11 cellular contexts compared by ENCODE assay signal in the genomic region with DNA sequence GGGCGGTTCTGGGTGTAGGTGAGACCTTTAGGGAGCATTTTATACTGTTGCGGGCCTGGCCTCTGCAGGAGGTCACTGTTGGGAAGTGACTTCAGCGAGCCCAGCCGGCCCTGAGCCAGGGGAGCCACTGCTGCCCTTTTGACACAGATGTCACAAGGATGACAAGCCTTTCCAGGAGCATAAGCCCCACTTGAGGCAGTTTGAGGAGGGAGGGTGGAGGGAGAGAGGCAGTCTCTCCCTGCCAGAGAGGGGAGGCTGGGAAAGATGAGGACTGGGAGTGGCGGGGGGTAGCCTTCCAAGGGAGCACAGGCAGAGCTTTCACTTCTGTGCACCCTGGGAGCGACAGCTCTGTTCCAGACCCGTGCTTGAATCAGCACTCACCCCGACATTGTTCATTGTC. TPM values are rescaled to one million over a fixed set of nuclear protein-coding genes. Genes with fewer than 3 reads are reported as not detected.
A peak's percentile ranks its signal among the peaks of the same experiment; 100 is the strongest.
DNase-seq lines count a peak whose midpoint lies in the region; ATAC-seq and TF ChIP-seq lines count a peak whose summit lies in the region.
"Had no signal": no experiment of that assay in that cellular context is flagged by ENCODE, and none has a peak within 500 bp of the region (broad histone marks: within the 10 kb centered on the region; RNA-seq: fewer than 3 reads in every experiment).

No MANE protein-coding gene starts in this region.

- TF ChIP-seq POLR2A in suprapubic skin (IDR thresholded peaks at IDR 0.05) (no peak), ovary (IDR thresholded peaks at IDR 0.05) (no peak)

- peak overlapping the region; percentile 38 for H3K27ac ChIP-seq in suprapubic skin
- no peak overlapping the region for H3K27ac ChIP-seq in foreskin keratinocyte
- no peak overlapping the region for H3K27ac ChIP-seq in ovary

- H3K4me3 ChIP-seq in suprapubic skin, result no peak overlapping the region
- no peak overlapping the region for H3K4me3 ChIP-seq in ovary

- intact Hi-C loops in ovary (cut with DNase I), result no loop called here

- H3K27me3 ChIP-seq in suprapubic skin (no peaks in the 10 kb centered on the region), foreskin keratinocyte (no peaks in the 10 kb centered on the region), ovary (no peaks in the 10 kb centered on the region)

- POLR2A ChIA-PET in activated CD4-positive, alpha-beta T cell treated with anti-CD3 and anti-CD28 coated beads, Interleukin-2, amount 10 ng/mL, durations not matched to agents 7 days and 5 days (lab: Charles Lee), result no interaction called here
- POLR2A ChIA-PET in activated CD4-positive, alpha-beta memory T cell treated with anti-CD3 and anti-CD28 coated beads, Interleukin-2, amount 10 ng/mL, durations not matched to agents 7 days and 5 days (lab: Charles Lee), result interaction anchor here (1.3 to 7.0 kb wide), 3 partner anchors 10 to 799 kb away, joined by 3 to 71 read pairs (median 10); no protein-coding TSS in a partner anchor

- H3K27me3 Mint-ChIP-seq in activated CD4-positive, alpha-beta T cell treated with anti-CD3 and anti-CD28 coated beads, Interleukin-2, amount 10 ng/mL, durations not matched to agents 7 days and 5 days, result no peaks in the 10 kb centered on the region
- H3K27me3 Mint-ChIP-seq in activated CD4-positive, alpha-beta memory T cell treated with anti-CD3 and anti-CD28 coated beads, Interleukin-2, amount 10 ng/mL, durations not matched to agents 7 days and 5 days, result no peaks in the 10 kb centered on the region

- peaks cover 2% of the 10 kb centered on the region for H3K36me3 Mint-ChIP-seq in activated CD4-positive, alpha-beta T cell treated with anti-CD3 and anti-CD28 coated beads, Interleukin-2, amount 10 ng/mL, durations not matched to agents 7 days and 5 days (ENCODE audit: low read depth)
- H3K36me3 Mint-ChIP-seq in activated CD4-positive, alpha-beta memory T cell treated with anti-CD3 and anti-CD28 coated beads, Interleukin-2, amount 10 ng/mL, durations not matched to agents 7 days and 5 days (ENCODE audit: low read depth), result peaks cover 6% of the 10 kb centered on the region

- H3K4me1 Mint-ChIP-seq in activated CD4-positive, alpha-beta T cell treated with anti-CD3 and anti-CD28 coated beads, Interleukin-2, amount 10 ng/mL, durations not matched to agents 7 days and 5 days, result peaks cover 87% of the 10 kb centered on the region
- H3K4me1 Mint-ChIP-seq in activated CD4-positive, alpha-beta memory T cell treated with anti-CD3 and anti-CD28 coated beads, Interleukin-2, amount 10 ng/mL, durations not matched to agents 7 days and 5 days, result peaks cover 85% of the 10 kb centered on the region

- 87% methylated on average over 6 of the region's 8 CpGs for WGBS in suprapubic skin
- WGBS in ovary, 3 donors, result 93% methylated on average over 8 of the region's 8 CpGs

- H3K9me3 ChIP-seq in suprapubic skin, result no peaks in the 10 kb centered on the region
- no peaks in the 10 kb centered on the region for H3K9me3 ChIP-seq in ovary

- no peak for TF ChIP-seq EP300 in suprapubic skin (IDR thresholded peaks at IDR 0.05)
- no peak for TF ChIP-seq EP300 in ovary (IDR thresholded peaks at IDR 0.05)

- no peaks in the 10 kb centered on the region for H3K36me3 ChIP-seq in suprapubic skin
- no peaks in the 10 kb centered on the region for H3K36me3 ChIP-seq in ovary

- no peak for DNase-seq in activated CD4-positive, alpha-beta T cell treated with anti-CD3 and anti-CD28 coated beads, Interleukin-2, amount 10 ng/mL, durations not matched to agents 7 days and 5 days
- no peak for DNase-seq in activated CD4-positive, alpha-beta T cell treated with anti-CD3 and anti-CD28 coated beads for 1 hour
- no peak for DNase-seq in activated CD4-positive, alpha-beta memory T cell treated with anti-CD3 and anti-CD28 coated beads, Interleukin-2, amount 10 ng/mL, durations not matched to agents 7 days and 5 days
- peak; percentile 68 for DNase-seq in left lobe of liver (ENCODE audit: low spot score)
- no peak for DNase-seq in suprapubic skin (ENCODE audit: low spot score in 2 of 2)
- no peak for DNase-seq in foreskin keratinocyte
- DNase-seq in ovary, result no peak
- DNase-seq: amniotic stem cell, Kasumi-1, NCI-H526 had no signal

- no peaks in the 10 kb centered on the region for H3K9me3 Mint-ChIP-seq in activated CD4-positive, alpha-beta T cell treated with anti-CD3 and anti-CD28 coated beads, Interleukin-2, amount 10 ng/mL, durations not matched to agents 7 days and 5 days
- no peaks in the 10 kb centered on the region for H3K9me3 Mint-ChIP-seq in activated CD4-positive, alpha-beta memory T cell treated with anti-CD3 and anti-CD28 coated beads, Interleukin-2, amount 10 ng/mL, durations not matched to agents 7 days and 5 days

- H3K27ac Mint-ChIP-seq in activated CD4-positive, alpha-beta T cell treated with anti-CD3 and anti-CD28 coated beads, Interleukin-2, amount 10 ng/mL, durations not matched to agents 7 days and 5 days, result peak overlapping the region; percentile 98
- peak overlapping the region; percentile 98 for H3K27ac Mint-ChIP-seq in activated CD4-positive, alpha-beta memory T cell treated with anti-CD3 and anti-CD28 coated beads, Interleukin-2, amount 10 ng/mL, durations not matched to agents 7 days and 5 days

- peaks cover 83% of the 10 kb centered on the region for H3K4me1 ChIP-seq in suprapubic skin
- peaks cover 48% of the 10 kb centered on the region for H3K4me1 ChIP-seq in foreskin keratinocyte
- peaks cover 16% of the 10 kb centered on the region for H3K4me1 ChIP-seq in ovary (ENCODE audit: insufficient read depth)

- TF ChIP-seq CTCF in suprapubic skin (IDR thresholded peaks at IDR 0.05) (no peak), foreskin keratinocyte (conservative IDR thresholded peaks at IDR 0.05) (no peak), ovary (IDR thresholded peaks at IDR 0.05) (no peak)

- no peak overlapping the region for H3K4me3 Mint-ChIP-seq in activated CD4-positive, alpha-beta T cell treated with anti-CD3 and anti-CD28 coated beads, Interleukin-2, amount 10 ng/mL, durations not matched to agents 7 days and 5 days
- H3K4me3 Mint-ChIP-seq in activated CD4-positive, alpha-beta memory T cell treated with anti-CD3 and anti-CD28 coated beads, Interleukin-2, amount 10 ng/mL, durations not matched to agents 7 days and 5 days, result no peak overlapping the region

- ATAC-seq in left lobe of liver, result peak; percentile 57
- ATAC-seq in foreskin keratinocyte, result no peak
- ATAC-seq in HG02678 (IDR thresholded peaks at IDR 0.05; ENCODE audit: unreplicated experiment), result no peak

- CTCF ChIA-PET in activated CD4-positive, alpha-beta T cell treated with anti-CD3 and anti-CD28 coated beads, Interleukin-2, amount 10 ng/mL, durations not matched to agents 7 days and 5 days (lab: Charles Lee), result interaction anchor here (0.6 to 2.5 kb wide), 4 partner anchors 10 to 168 kb away, joined by 3 to 9 read pairs (median 4); no protein-coding TSS in a partner anchor
- CTCF ChIA-PET in activated CD4-positive, alpha-beta memory T cell treated with anti-CD3 and anti-CD28 coated beads, Interleukin-2, amount 10 ng/mL, durations not matched to agents 7 days and 5 days (lab: Charles Lee), result interaction anchor here (2.1 kb wide), 1 partner anchor 9 kb away, joined by 9 read pairs; no protein-coding TSS in a partner anchor

RNA-seq across cellular contexts. Expression of a gene that starts 31.0 kb away (rescaled TPM):
- 1 to 10 TPM; 1.6 to 1.9 TPM for total RNA-seq in activated CD4-positive, alpha-beta T cell treated with anti-CD3 and anti-CD28 coated beads, Interleukin-2, amount 10 ng/mL, durations not matched to agents 7 days and 5 days
- total RNA-seq in activated CD4-positive, alpha-beta memory T cell treated with anti-CD3 and anti-CD28 coated beads, Interleukin-2, amount 10 ng/mL, durations not matched to agents 7 days and 5 days, result 1 to 10 TPM; 5.1 to 5.2 TPM
- total RNA-seq in left lobe of liver (4.5 TPM), suprapubic skin (10 to 100 TPM in 1 of 4 donors, 1 to 10 TPM in 3; 3.6 to 13.6 (median 7.4) TPM), foreskin keratinocyte (5.6 and 7.1 TPM in 2 replicates), ovary (1 to 10 TPM; 1.4 to 1.8 (median 1.5) TPM)
- polyA plus RNA-seq in foreskin keratinocyte (2.8 and 3.4 TPM in 2 replicates), ovary (1 to 10 TPM; 1.1 to 2.3 TPM)

RNA-seq across cellular contexts. Expression of a gene that starts 52.6 kb away (rescaled TPM):
- 10 to 100 TPM; 72.3 to 78.4 TPM for total RNA-seq in activated CD4-positive, alpha-beta T cell treated with anti-CD3 and anti-CD28 coated beads, Interleukin-2, amount 10 ng/mL, durations not matched to agents 7 days and 5 days
- total RNA-seq in activated CD4-positive, alpha-beta memory T cell treated with anti-CD3 and anti-CD28 coated beads, Interleukin-2, amount 10 ng/mL, durations not matched to agents 7 days and 5 days, result 10 to 100 TPM; 57.1 to 59.5 TPM
- total RNA-seq in left lobe of liver (12.9 TPM), suprapubic skin (10 to 100 TPM; 22.1 to 33.7 (median 26.3) TPM), foreskin keratinocyte (25.7 and 27.4 TPM in 2 replicates), ovary (10 to 100 TPM; 17.3 to 46.4 (median 41.2) TPM)
- polyA plus RNA-seq in foreskin keratinocyte (19.1 and 20.6 TPM in 2 replicates), ovary (10 to 100 TPM; 25.3 to 29.4 TPM)

RNA-seq across cellular contexts. Expression of a gene that starts 54.1 kb away (rescaled TPM):
- 10 to 100 TPM; 65.3 to 65.9 TPM for total RNA-seq in activated CD4-positive, alpha-beta T cell treated with anti-CD3 and anti-CD28 coated beads, Interleukin-2, amount 10 ng/mL, durations not matched to agents 7 days and 5 days
- 10 to 100 TPM; 68.5 to 73.2 TPM for total RNA-seq in activated CD4-positive, alpha-beta memory T cell treated with anti-CD3 and anti-CD28 coated beads, Interleukin-2, amount 10 ng/mL, durations not matched to agents 7 days and 5 days
- 14.0 TPM for total RNA-seq in left lobe of liver
- total RNA-seq in suprapubic skin, result 10 to 100 TPM; 36.4 to 49.1 (median 42.8) TPM
- 32.4 and 34.2 TPM in 2 replicates for total RNA-seq in foreskin keratinocyte
- polyA plus RNA-seq in foreskin keratinocyte, result 8.7 and 10.7 TPM in 2 replicates
- 10 to 100 TPM; 22.5 to 36.0 (median 32.9) TPM for total RNA-seq in ovary
- polyA plus RNA-seq in ovary, result 10 to 100 TPM; 24.2 to 55.2 TPM
